8 cellular contexts compared by ENCODE assay signal in the genomic region with DNA sequence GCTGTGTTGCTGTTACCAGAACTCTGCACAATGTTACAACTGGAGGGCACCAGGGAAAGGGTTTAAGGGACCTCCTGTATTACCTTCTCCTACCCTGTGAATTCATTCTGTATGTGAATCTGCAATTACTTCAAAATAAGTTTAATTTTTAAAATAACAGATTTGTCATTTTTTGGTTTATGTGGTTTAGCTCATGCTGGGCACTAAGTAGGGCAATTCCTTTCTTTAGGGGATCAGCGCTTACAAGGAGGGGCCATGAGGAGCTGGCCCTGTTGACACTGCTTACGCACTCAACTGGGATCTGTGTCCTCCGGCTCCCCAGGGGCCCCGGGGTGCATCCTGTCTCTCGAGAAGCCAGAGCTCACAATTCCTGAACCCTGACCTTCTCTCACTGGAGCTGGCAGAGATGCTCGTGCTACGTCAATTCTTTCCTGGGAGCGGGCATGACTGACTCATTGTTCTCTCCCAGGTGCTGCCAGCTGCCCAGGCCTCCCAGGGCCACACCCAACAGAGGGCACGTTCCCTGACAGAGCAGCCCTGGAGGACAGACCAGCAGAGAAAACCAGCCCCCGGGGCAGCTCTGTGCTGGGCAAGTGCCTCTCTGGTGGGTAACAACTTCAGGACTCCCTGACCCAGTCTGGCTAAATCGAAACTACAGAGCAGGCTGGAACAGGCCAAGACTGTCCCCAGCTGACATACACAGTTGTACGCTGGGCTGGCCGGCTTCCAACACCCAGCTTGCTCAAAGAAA. TPM values are rescaled to one million over a fixed set of nuclear protein-coding genes. Genes with fewer than 3 reads are reported as not detected.
DNase-seq lines count a peak whose midpoint lies in the region; ATAC-seq and TF ChIP-seq lines count a peak whose summit lies in the region.

No MANE protein-coding gene starts in this region.

- DNase-seq in DMS153 (lab: John Stamatoyannopoulos, UW) = peak; percentile 84
- DNase-seq in RWPE2 (ENCODE audit: low spot score) = peak; percentile 98
- DNase-seq in globus pallidus (ENCODE audit: low spot score) = peak; percentile 65
- peak; percentile 91 for DNase-seq in posterior vena cava (ENCODE audit: low spot score)
- DNase-seq in activated T-cell treated with anti-CD3 and anti-CD28 coated beads, Interleukin-2, amount 50 U/mL, for 1 hour = no peak
- DNase-seq in HEK293T (ENCODE audit: extremely low spot score) = no peak
- DNase-seq in stimulated activated CD8-positive, alpha-beta memory T cell treated with anti-CD3 and anti-CD28 coated beads, Interleukin-4, amount 100 ng/mL, for 48 hours = no peak

- H3K36me3 ChIP-seq in RWPE2 (ENCODE audit: low read depth) = peaks cover 60% of the 10 kb centered on the region

- H3K27ac ChIP-seq in RWPE2 (ENCODE audit: poor library complexity, severe bottlenecking) = peak overlapping the region; percentile 94

- H3K4me3 ChIP-seq in RWPE2 (ENCODE audit: severe bottlenecking) = no peak overlapping the region

- peak; percentile 93 for ATAC-seq in RWPE2 (ENCODE audit: low read depth)
- no peak for ATAC-seq in HG03439 (IDR thresholded peaks at IDR 0.05; ENCODE audit: unreplicated experiment)

- H3K4me1 ChIP-seq in RWPE2 (ENCODE audit: insufficient read depth, poor library complexity, severe bottlenecking) = peaks cover 77% of the 10 kb centered on the region

- intact Hi-C loops in posterior vena cava (cut with DNase I) = no loop called here

- CTCF ChIA-PET in HEK293T (lab: Yijun Ruan, JAX) = no interaction called here

- no peak for TF ChIP-seq CTCF in RWPE2 (IDR thresholded peaks at IDR 0.05; ENCODE audit: poor library complexity, severe bottlenecking)

- no peaks in the 10 kb centered on the region for H3K27me3 ChIP-seq in RWPE2 (ENCODE audit: insufficient read depth, poor library complexity, severe bottlenecking)

- POLR2A ChIA-PET in HEK293T (lab: Yijun Ruan, JAX) = no interaction called here

- H3K9me3 ChIP-seq in RWPE2 (ENCODE audit: severe bottlenecking) = no peaks in the 10 kb centered on the region

TF ChIP-seq in HEK293T, 16 proteins besides CTCF, POLR2A, EP300 and RAD21:
- TF ChIP-seq, protein P1, sequence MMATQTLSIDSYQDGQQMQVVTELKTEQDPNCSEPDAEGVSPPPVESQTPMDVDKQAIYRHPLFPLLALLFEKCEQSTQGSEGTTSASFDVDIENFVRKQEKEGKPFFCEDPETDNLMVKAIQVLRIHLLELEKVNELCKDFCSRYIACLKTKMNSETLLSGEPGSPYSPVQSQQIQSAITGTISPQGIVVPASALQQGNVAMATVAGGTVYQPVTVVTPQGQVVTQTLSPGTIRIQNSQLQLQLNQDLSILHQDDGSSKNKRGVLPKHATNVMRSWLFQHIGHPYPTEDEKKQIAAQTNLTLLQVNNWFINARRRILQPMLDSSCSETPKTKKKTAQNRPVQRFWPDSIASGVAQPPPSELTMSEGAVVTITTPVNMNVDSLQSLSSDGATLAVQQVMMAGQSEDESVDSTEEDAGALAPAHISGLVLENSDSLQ (IDR thresholded peaks at IDR 0.05) = no peak
- TF ChIP-seq CTBP1 (IDR thresholded peaks at IDR 0.05; ENCODE audit: borderline replicate concordance) (no peak), ELF4 (IDR thresholded peaks at IDR 0.05) (no peak), SP1 (IDR thresholded peaks at IDR 0.05) (no peak), FOXK2 (IDR thresholded peaks at IDR 0.05) (no peak), FOXA1 (IDR thresholded peaks at IDR 0.05) (no peak), BHLHE40 (IDR thresholded peaks at IDR 0.05; ENCODE audit: borderline replicate concordance) (no peak), TARDBP (IDR thresholded peaks at IDR 0.05) (no peak), ARNT (IDR thresholded peaks at IDR 0.05) (no peak), ZNF384 (IDR thresholded peaks at IDR 0.05) (no peak), LEF1 (IDR thresholded peaks at IDR 0.05; ENCODE audit: borderline replicate concordance) (no peak), FOXM1 (IDR thresholded peaks at IDR 0.05; ENCODE audit: borderline replicate concordance) (no peak), SUZ12 (IDR thresholded peaks at IDR 0.05) (no peak), NFRKB (IDR thresholded peaks at IDR 0.05) (no peak), L3MBTL2 (conservative IDR thresholded peaks at IDR 0.05) (no peak), HDGF (IDR thresholded peaks at IDR 0.05; ENCODE audit: borderline replicate concordance) (no peak)

RNA-seq across cellular contexts. Expression of a gene that starts 36.8 kb away (rescaled TPM):
- 10 to 100 TPM; 44.4 to 47.3 TPM for total RNA-seq in posterior vena cava

Comparison
In these comparisons a context has a peak if more than half of its experiments do, and no peak if none do; other contexts are left out.
1. DNase-seq: peak in DMS153 (single experiment), RWPE2 (single experiment), globus pallidus (single experiment) and posterior vena cava (single experiment); none in activated T-cell treated with anti-CD3 and anti-CD28 coated beads, Interleukin-2, amount 50 U/mL, for 1 hour (single experiment), HEK293T (single experiment) and stimulated activated CD8-positive, alpha-beta memory T cell treated with anti-CD3 and anti-CD28 coated beads, Interleukin-4, amount 100 ng/mL, for 48 hours (single experiment).